Comparison of ENCODE assay signal across 1 cellular context in genomic region chr15:58873267-58873666, GRCh38.
TF ChIP-seq lines count a peak whose summit lies in the region.

No MANE protein-coding gene starts in this region.

TF ChIP-seq in IMR-90, 13 proteins besides CTCF, POLR2A, EP300 and RAD21 (continued from another document):
- no peak for TF ChIP-seq MXI1 (IDR thresholded peaks at IDR 0.05; ENCODE audit: borderline replicate concordance, low read depth, low read length)
- no peak for TF ChIP-seq SMC3 (IDR thresholded peaks at IDR 0.05; ENCODE audit: low read depth, low read length)
- TF ChIP-seq MAFK (IDR thresholded peaks at IDR 0.05; ENCODE audit: low read depth, low read length) = no peak
- TF ChIP-seq NFE2L2 (IDR thresholded peaks at IDR 0.05; ENCODE audit: low read depth, low read length) = no peak
